In the genomic region with DNA sequence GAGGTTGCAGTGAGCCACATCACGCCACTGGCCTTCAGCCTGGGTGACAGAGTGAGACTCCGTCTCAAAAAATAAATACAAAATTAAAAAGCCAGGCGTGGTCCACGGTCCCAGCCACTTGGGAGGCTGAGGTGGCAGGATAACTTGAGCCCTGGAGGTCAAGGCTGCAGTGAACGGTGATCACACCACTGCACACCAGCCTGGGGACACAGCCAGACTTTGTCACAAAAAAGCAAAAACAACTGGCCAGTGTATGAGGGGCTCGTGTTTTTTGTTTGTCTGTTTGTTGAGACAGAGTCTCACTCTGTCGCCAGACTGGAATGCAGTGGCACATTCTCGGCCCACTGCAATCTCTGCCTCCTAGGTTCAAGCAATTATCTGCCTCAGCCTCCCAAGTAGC, we compare ENCODE assay signal across 14 cellular contexts. TPM values are rescaled to one million over a fixed set of nuclear protein-coding genes. Genes with fewer than 3 reads are reported as not detected.
DNase-seq lines count a peak whose midpoint lies in the region; ATAC-seq and TF ChIP-seq lines count a peak whose summit lies in the region.
"Had no signal": no experiment of that assay in that cellular context is flagged by ENCODE, and none has a peak within 500 bp of the region (broad histone marks: within the 10 kb centered on the region; RNA-seq: fewer than 3 reads in every experiment).

No MANE protein-coding gene starts in this region.

- H3K9me2 ChIP-seq in GM23248 (ENCODE audit: insufficient read depth): no peaks in the 10 kb centered on the region

- no peak overlapping the region for H3K27ac Mint-ChIP-seq in stimulated activated memory B cell treated with anti-CD40 and anti-IgM and Interleukin-4, amounts not matched to agents 10 μg/mL and 1 μg/mL and 100 μg/mL, for 72 hours
- H3K27ac Mint-ChIP-seq: activated T-helper 2 cell treated with anti-CD3 and anti-CD28 coated beads, Interferon-gamma antibody, Interleukin-2, Interleukin-4, amounts not matched to agents 10 μg/mL and 5 μg/mL and 100 μg/mL, durations not matched to agents 14 hours and 24 hours and 36 hours had no signal

- DNase-seq in DND-41 (no peak), adrenal gland (peak in 4 of 7 donors; percentile 25 to 51 (median 42)), GM23248 (no peak), activated gamma-delta T cell (lab: John Stamatoyannopoulos, UW) (no peak), NCI-H1694 (lab: John Stamatoyannopoulos, UW) (no peak)
- DNase-seq: activated CD4-positive, alpha-beta T cell treated with anti-CD3 and anti-CD28 coated beads for 1 hour; COR-L47; NCI-H1105; OCI-M1; upper lobe of right lung had no signal

- no peak for TF ChIP-seq RAD21 in liver (IDR thresholded peaks at IDR 0.05)

- H3K79me2 ChIP-seq in DND-41 (ENCODE audit: insufficient read depth, low read length) (peaks cover 19% of the 10 kb centered on the region), GM23248 (ENCODE audit: insufficient read depth) (peaks cover 36% of the 10 kb centered on the region)

- H3K36me3 ChIP-seq in DND-41 (ENCODE audit: insufficient read depth, low read length): peaks cover 25% of the 10 kb centered on the region
- H3K36me3 ChIP-seq in adrenal gland (replicated peaks in 1 of 2): peaks cover 0 to 25% of the 10 kb centered on the region in 2 donors
- H3K36me3 ChIP-seq in liver (ENCODE audit: control insufficient read depth in 4 of 4, insufficient read depth in 3 of 4, low read depth in 1 of 4, low read length in 3 of 4): peaks cover 0 to 13% (median 3%) of the 10 kb centered on the region in 4 donors
- H3K36me3 ChIP-seq in GM23248 (ENCODE audit: low read depth): peaks cover 15% of the 10 kb centered on the region

- 61 to 76% (median 69%) methylated on average over 8 of the region's 8 CpGs for WGBS in adrenal gland, 4 donors
- WGBS in liver: 82% methylated on average over 8 of the region's 8 CpGs
- 66 to 77% methylated on average over 8 of the region's 8 CpGs for WGBS in GM23248 (ENCODE audit: low coverage in 1 of 2, low lambda C conversion rate in 2 of 2, missing lambda C conversion rate in 2 of 2), 2 experiments

- H3K9me3 ChIP-seq in DND-41 (ENCODE audit: insufficient read depth, low read length, severe bottlenecking) (no peaks in the 10 kb centered on the region), adrenal gland (replicated peaks in 1 of 3) (no peaks in the 10 kb centered on the region), liver (ENCODE audit: control insufficient read depth in 4 of 4, low read length in 3 of 4) (no peaks in the 10 kb centered on the region), GM23248 (ENCODE audit: low read depth) (no peaks in the 10 kb centered on the region)
- H3K9me3 ChIP-seq: heart left ventricle, upper lobe of right lung had no signal

- H3K4me2 ChIP-seq in DND-41 (ENCODE audit: insufficient read depth, low read length) (no peak overlapping the region), GM23248 (ENCODE audit: unreplicated experiment) (no peak overlapping the region)

- peaks cover 27% of the 10 kb centered on the region; the same call in 1 of the 2 replicates for H4K20me1 ChIP-seq in DND-41 (ENCODE audit: insufficient read depth, low read length)
- H4K20me1 ChIP-seq in GM23248 (ENCODE audit: insufficient read depth): peaks cover 5% of the 10 kb centered on the region; the same call in 1 of the 2 replicates

- 0 out of 2 replicates have a peak overlapping the region, but pooled peaks have one; percentile 17 for H2AFZ ChIP-seq in DND-41 (ENCODE audit: low read depth, low read length)
- no peak overlapping the region for H2AFZ ChIP-seq in GM23248

- H3K4me3 Mint-ChIP-seq in stimulated activated memory B cell treated with anti-CD40 and anti-IgM and Interleukin-4, amounts not matched to agents 10 μg/mL and 1 μg/mL and 100 μg/mL, for 72 hours: peak overlapping the region; percentile 15

- H3K27ac ChIP-seq in DND-41 (ENCODE audit: low read length) (no peak overlapping the region), adrenal gland (peak overlapping the region in 3 of 5 donors; percentile 84 to 99 (median 97)), liver (ENCODE audit: low read depth in 1 of 2, low read length in 2 of 2) (peak overlapping the region; percentile 96 to 98), GM23248 (no peak overlapping the region)

- TF ChIP-seq CTCF in DND-41 (IDR thresholded peaks at IDR 0.05; ENCODE audit: borderline replicate concordance, extremely low read depth, low read length, poor library complexity, severe bottlenecking) (no peak), adrenal gland (IDR thresholded peaks at IDR 0.05) (no peak), liver (IDR thresholded peaks at IDR 0.05; ENCODE audit: low read depth, low read length, missing input control) (no peak)

- H3K9ac ChIP-seq in DND-41 (ENCODE audit: low read depth, low read length) (no peak overlapping the region), liver (ENCODE audit: low read depth in 1 of 2, low read length in 2 of 2) (no peak overlapping the region), GM23248 (no peak overlapping the region)

- no peaks in the 10 kb centered on the region for H3K27me3 Mint-ChIP-seq in stimulated activated memory B cell treated with anti-CD40 and anti-IgM and Interleukin-4, amounts not matched to agents 10 μg/mL and 1 μg/mL and 100 μg/mL, for 72 hours

- TF ChIP-seq POLR2A in adrenal gland (IDR thresholded peaks at IDR 0.05): no peak

- no peak for ATAC-seq in DND-41 (ENCODE audit: insufficient read depth, low read depth)
- ATAC-seq in stimulated activated memory B cell treated with anti-CD40 and anti-IgM and Interleukin-4, amounts not matched to agents 10 μg/mL and 1 μg/mL and 100 μg/mL, for 72 hours: no peak

- peaks cover 35% of the 10 kb centered on the region for H3K4me1 Mint-ChIP-seq in stimulated activated memory B cell treated with anti-CD40 and anti-IgM and Interleukin-4, amounts not matched to agents 10 μg/mL and 1 μg/mL and 100 μg/mL, for 72 hours

- peaks cover 29% of the 10 kb centered on the region for H3K36me3 Mint-ChIP-seq in stimulated activated memory B cell treated with anti-CD40 and anti-IgM and Interleukin-4, amounts not matched to agents 10 μg/mL and 1 μg/mL and 100 μg/mL, for 72 hours

- H3K27me3 ChIP-seq in DND-41 (ENCODE audit: insufficient read depth, low read length, poor library complexity) (no peaks in the 10 kb centered on the region), adrenal gland (no peaks in the 10 kb centered on the region), liver (ENCODE audit: control insufficient read depth in 4 of 4, insufficient read depth in 4 of 4, low read length in 3 of 4) (no peaks in the 10 kb centered on the region), GM23248 (replicated peaks; ENCODE audit: insufficient read depth) (no peaks in the 10 kb centered on the region)
- H3K27me3 ChIP-seq: heart left ventricle, upper lobe of right lung had no signal

- intact Hi-C loops in adrenal gland (cut with DNase I): loop anchor here in 1 of 2 donors (10.0 kb wide), 1 partner anchor 135 kb away; no protein-coding TSS in a partner anchor

- H3K4me3 ChIP-seq in DND-41 (ENCODE audit: low read depth in 1 of 2, low read length in 2 of 2) (no peak overlapping the region), adrenal gland (no peak overlapping the region), liver (ENCODE audit: low read depth in 1 of 3, low read length in 3 of 3) (no peak overlapping the region), GM23248 (no peak overlapping the region)

- H3K4me1 ChIP-seq in DND-41 (ENCODE audit: insufficient read depth, low read length): peaks cover 25% of the 10 kb centered on the region
- peaks cover 22 to 34% of the 10 kb centered on the region in 2 donors for H3K4me1 ChIP-seq in adrenal gland (replicated peaks in 1 of 2)
- H3K4me1 ChIP-seq in liver (ENCODE audit: control insufficient read depth in 4 of 4, insufficient read depth in 4 of 4, low read length in 3 of 4): peaks cover 0 to 25% (median 13%) of the 10 kb centered on the region in 4 donors
- H3K4me1 ChIP-seq in GM23248 (ENCODE audit: insufficient read depth): peaks cover 25% of the 10 kb centered on the region

- in situ Hi-C loops in GM23248 (cut with MboI): no loop called here

- peaks cover 34% of the 10 kb centered on the region for H3F3A ChIP-seq in GM23248 (ENCODE audit: insufficient read depth)

- no peaks in the 10 kb centered on the region for H3K9me3 Mint-ChIP-seq in stimulated activated memory B cell treated with anti-CD40 and anti-IgM and Interleukin-4, amounts not matched to agents 10 μg/mL and 1 μg/mL and 100 μg/mL, for 72 hours
- H3K9me3 Mint-ChIP-seq: activated T-helper 2 cell treated with anti-CD3 and anti-CD28 coated beads, Interferon-gamma antibody, Interleukin-2, Interleukin-4, amounts not matched to agents 10 μg/mL and 5 μg/mL and 100 μg/mL, durations not matched to agents 14 hours and 24 hours and 36 hours had no signal

TF ChIP-seq in liver, 16 proteins besides CTCF, POLR2A, EP300 and RAD21 (continues in another document):
- TF ChIP-seq, protein P1, sequence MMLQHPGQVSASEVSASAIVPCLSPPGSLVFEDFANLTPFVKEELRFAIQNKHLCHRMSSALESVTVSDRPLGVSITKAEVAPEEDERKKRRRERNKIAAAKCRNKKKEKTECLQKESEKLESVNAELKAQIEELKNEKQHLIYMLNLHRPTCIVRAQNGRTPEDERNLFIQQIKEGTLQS (IDR thresholded peaks at IDR 0.05): no peak
- TF ChIP-seq TAF1 (conservative IDR thresholded peaks at IDR 0.05) (no peak), FOXA2 (IDR thresholded peaks at IDR 0.05) (no peak), FOXA1 (IDR thresholded peaks at IDR 0.05) (no peak), SP1 (IDR thresholded peaks at IDR 0.05) (no peak), JUND (IDR thresholded peaks at IDR 0.05) (no peak)
- TF ChIP-seq, protein P2, sequence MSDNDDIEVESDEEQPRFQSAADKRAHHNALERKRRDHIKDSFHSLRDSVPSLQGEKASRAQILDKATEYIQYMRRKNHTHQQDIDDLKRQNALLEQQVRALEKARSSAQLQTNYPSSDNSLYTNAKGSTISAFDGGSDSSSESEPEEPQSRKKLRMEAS (IDR thresholded peaks at IDR 0.05): no peak

RNA-seq across cellular contexts. Expression of a gene that starts 1.2 kb away (rescaled TPM):
- total RNA-seq in adrenal gland (1,000 to 10,000 TPM; 1,297 to 2,928 (median 2,139) TPM), liver (1,000 to 10,000 TPM; 1,190 to 3,673 TPM)
- polyA plus RNA-seq in adrenal gland (1,000 to 10,000 TPM in 2 of 3 donors, 100 to 1,000 TPM in 1; 588 to 2,867 (median 1,416) TPM), liver (1,000 to 10,000 TPM; 1,427 to 1,518 TPM), GM23248 (2016; fragmentation: Nextera tagmentation; extraction: Ambion mirVana) (1,286 and 1,305 TPM in 2 replicates)
- 586 and 786 TPM in 2 replicates for total RNA-seq in GM23248 (2014; rRNA removed; shearing (Covaris generic))

RNA-seq across cellular contexts. Expression of a gene that starts 26.4 kb away (rescaled TPM):
- total RNA-seq in adrenal gland (10 to 100 TPM; 19.9 to 31.7 (median 25.8) TPM), liver (10 to 100 TPM; 13.1 to 15.2 TPM)
- polyA plus RNA-seq in adrenal gland (10 to 100 TPM; 28.1 to 37.9 (median 32.9) TPM), liver (10 to 100 TPM; 21.2 to 24.3 TPM), GM23248 (2016; fragmentation: Nextera tagmentation; extraction: Ambion mirVana) (6.8 and 8.7 TPM in 2 replicates)
- total RNA-seq in GM23248 (2014; rRNA removed; shearing (Covaris generic)): 9.4 and 11.8 TPM in 2 replicates

RNA-seq across cellular contexts. Expression of a gene that starts 35.7 kb away (rescaled TPM):
- total RNA-seq in adrenal gland (100 to 1,000 TPM in 1 of 8 donors, 10 to 100 TPM in 7; 34.1 to 110 (median 47.3) TPM), liver (1 to 10 TPM; 5.6 to 9.3 TPM)
- polyA plus RNA-seq in adrenal gland (10 to 100 TPM; 23.3 to 67.3 (median 61.7) TPM), liver (1 to 10 TPM; 2.9 to 3.5 TPM), GM23248 (2016; fragmentation: Nextera tagmentation; extraction: Ambion mirVana) (19.5 and 19.6 TPM in 2 replicates)
- total RNA-seq in GM23248 (2014; rRNA removed; shearing (Covaris generic)): 23.9 and 25.8 TPM in 2 replicates

Comparison
In these comparisons a context has a peak if more than half of its experiments do, and no peak if none do; other contexts are left out.
1. DNase-seq: peak in adrenal gland (4 of 7); none in DND-41 (single experiment), GM23248 (single experiment), activated gamma-delta T cell (single experiment) and NCI-H1694 (single experiment).
2. H3K27ac ChIP-seq: peak in adrenal gland (3 of 5) and liver (2 of 2); none in DND-41 (single experiment) and GM23248 (single experiment).